35 cellular contexts compared by ENCODE assay signal in the genomic region with DNA sequence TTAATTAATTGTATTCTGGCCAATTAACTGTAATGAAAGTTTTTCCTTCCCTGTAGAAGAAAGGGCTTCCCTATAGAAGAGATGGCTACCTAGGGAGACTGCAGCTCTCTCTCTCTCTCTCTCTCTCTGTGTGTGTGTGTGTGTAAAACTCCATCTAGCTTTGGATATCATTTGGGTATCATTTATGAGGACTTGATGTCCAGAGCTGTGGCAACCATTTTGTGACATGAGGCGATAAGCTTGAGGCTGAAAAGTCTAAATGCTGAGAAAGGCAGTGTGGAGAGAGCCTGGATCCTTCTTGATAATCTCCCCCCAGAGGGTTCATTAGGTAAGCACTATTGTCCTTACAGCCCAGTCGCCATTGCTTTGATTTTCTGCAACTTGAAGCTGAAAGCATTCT. TPM values are rescaled to one million over a fixed set of nuclear protein-coding genes. Genes with fewer than 3 reads are reported as not detected.
"Had no signal": no experiment of that assay in that cellular context is flagged by ENCODE, and none has a peak within 500 bp of the region (broad histone marks: within the 10 kb centered on the region; RNA-seq: fewer than 3 reads in every experiment).

No MANE protein-coding gene starts in this region.

- H3K9me3 Mint-ChIP-seq: activated CD4-positive, alpha-beta memory T cell treated with anti-CD3 and anti-CD28 coated beads, Interleukin-2, amount 10 ng/mL, durations not matched to agents 7 days and 5 days; activated CD4-positive, alpha-beta T cell treated with anti-CD3 and anti-CD28 coated beads, Interleukin-2, amount 10 ng/mL, durations not matched to agents 24 days and 14 days; activated naive CD4-positive, alpha-beta T cell treated with anti-CD3 and anti-CD28 coated beads, Interleukin-2, amount 50 U/mL, for 24 hours; activated naive CD8-positive, alpha-beta T cell treated with anti-CD3 and anti-CD28 coated beads, Interleukin-2, amount 50 U/mL, for 24 hours; activated T-cell treated with anti-CD3 and anti-CD28 coated beads, Interleukin-2, amount 50 U/mL, for 4 hours; activated T-helper 17 cell treated with anti-CD3 and anti-CD28 coated beads, Interleukin-2, amount 50 U/mL, for 72 hours; mesothelial cell of epicardium; nephron progenitor cell; T-helper 1 cell treated with Interleukin-12 subunit alpha and Interleukin-12 subunit beta and Interleukin-4 antibody, amounts not matched to agents 30 μg/mL and 1 μg/mL, for 36 hours had no signal

- FAIRE-seq: pancreas, TTC549, urothelium cell line had no signal

- H3K27ac Mint-ChIP-seq: activated CD4-positive, alpha-beta memory T cell treated with anti-CD3 and anti-CD28 coated beads, Interleukin-2, amount 10 ng/mL, durations not matched to agents 7 days and 5 days; activated CD4-positive, alpha-beta T cell treated with anti-CD3 and anti-CD28 coated beads, Interleukin-2, amount 10 ng/mL, durations not matched to agents 24 days and 14 days; activated naive CD4-positive, alpha-beta T cell treated with anti-CD3 and anti-CD28 coated beads, Interleukin-2, amount 50 U/mL, for 24 hours; activated naive CD8-positive, alpha-beta T cell treated with anti-CD3 and anti-CD28 coated beads, Interleukin-2, amount 50 U/mL, for 24 hours; activated T-helper 17 cell treated with anti-CD3 and anti-CD28 coated beads, Interleukin-2, amount 50 U/mL, for 72 hours; naive B cell; nephron progenitor cell; T-helper 1 cell treated with Interleukin-12 subunit alpha and Interleukin-12 subunit beta and Interleukin-4 antibody, amounts not matched to agents 30 μg/mL and 1 μg/mL, for 36 hours had no signal

- H3K4me1 ChIP-seq: colonic mucosa, gastrocnemius medialis, pancreas, psoas muscle, sigmoid colon, testis had no signal

- H3K79me2 ChIP-seq: hepatocyte had no signal

- H3K9me3 ChIP-seq: colonic mucosa, gastrocnemius medialis, pancreas, psoas muscle, sigmoid colon, testis had no signal

- H3K36me3 ChIP-seq: colonic mucosa, gastrocnemius medialis, pancreas, sigmoid colon had no signal

- ATAC-seq: activated CD4-positive, CD25-positive, alpha-beta regulatory T cell treated with anti-CD3 and anti-CD28 coated beads, Interleukin-2, amount 50 U/mL, for 24 hours; activated naive CD8-positive, alpha-beta T cell treated with anti-CD3 and anti-CD28 coated beads, Interleukin-2, amount 50 U/mL, for 24 hours; activated T-cell treated with anti-CD3 and anti-CD28 coated beads, Interleukin-2, amount 50 U/mL, for 4 hours; activated T-helper 17 cell treated with anti-CD3 and anti-CD28 coated beads, Interleukin-2, amount 50 U/mL, for 72 hours; gastrocnemius medialis; left ventricle myocardium superior; pancreas; psoas muscle had no signal

- H3K27ac ChIP-seq: colonic mucosa, gastrocnemius medialis, hepatocyte, pancreas, psoas muscle, testis, VCaP had no signal

- DNase-seq: activated CD4-positive, alpha-beta memory T cell treated with anti-CD3 and anti-CD28 coated beads, Interleukin-2, amount 10 ng/mL, durations not matched to agents 7 days and 5 days; activated CD4-positive, alpha-beta T cell treated with anti-CD3 and anti-CD28 coated beads, Interleukin-2, amount 10 ng/mL, durations not matched to agents 24 days and 14 days; activated gamma-delta T cell treated with Interleukin-2 at 50 U/mL for 16 hours; activated naive CD8-positive, alpha-beta T cell treated with anti-CD3 and anti-CD28 coated beads, Interleukin-2, amount 50 U/mL, for 24 hours; activated T-cell treated with anti-CD3 and anti-CD28 coated beads, Interleukin-2, amount 50 U/mL, for 4 hours; amygdala; cerebellar nuclear complex; colonic mucosa; effector memory CD4-positive, alpha-beta T cell; gastrocnemius medialis; islet precursor cell; left ventricle myocardium superior; naive B cell; nephron progenitor cell; pancreas; psoas muscle; sigmoid colon; stimulated activated CD4-positive, alpha-beta T cell treated with anti-CD3 and anti-CD28 coated beads, Interleukin-1b, Interleukin-23, amount 100 ng/mL, for 48 hours; stimulated activated CD4-positive, alpha-beta T cell treated with anti-CD3 and anti-CD28 coated beads, Interleukin-4, amount 100 ng/mL, for 4 hours; stimulated activated naive CD4-positive, alpha-beta T cell; T-helper 9 cell; testis; trophoblast cell had no signal

- H3K4me3 ChIP-seq: colonic mucosa, gastrocnemius medialis, hepatocyte, pancreas, psoas muscle, sigmoid colon, smooth muscle cell, testis had no signal

- H3K27me3 ChIP-seq: colonic mucosa, gastrocnemius medialis, hepatocyte, pancreas, sigmoid colon, testis had no signal

- H2AFZ ChIP-seq: hepatocyte had no signal

- H3K4me1 Mint-ChIP-seq: activated CD4-positive, alpha-beta memory T cell treated with anti-CD3 and anti-CD28 coated beads, Interleukin-2, amount 10 ng/mL, durations not matched to agents 7 days and 5 days; activated CD4-positive, alpha-beta T cell treated with anti-CD3 and anti-CD28 coated beads, Interleukin-2, amount 10 ng/mL, durations not matched to agents 24 days and 14 days; activated naive CD4-positive, alpha-beta T cell treated with anti-CD3 and anti-CD28 coated beads, Interleukin-2, amount 50 U/mL, for 24 hours; activated naive CD8-positive, alpha-beta T cell treated with anti-CD3 and anti-CD28 coated beads, Interleukin-2, amount 50 U/mL, for 24 hours; activated T-helper 17 cell treated with anti-CD3 and anti-CD28 coated beads, Interleukin-2, amount 50 U/mL, for 72 hours; naive B cell had no signal

- H3K4me3 Mint-ChIP-seq: activated CD4-positive, alpha-beta memory T cell treated with anti-CD3 and anti-CD28 coated beads, Interleukin-2, amount 10 ng/mL, durations not matched to agents 7 days and 5 days; activated CD4-positive, alpha-beta T cell treated with anti-CD3 and anti-CD28 coated beads, Interleukin-2, amount 10 ng/mL, durations not matched to agents 24 days and 14 days; activated naive CD4-positive, alpha-beta T cell treated with anti-CD3 and anti-CD28 coated beads, Interleukin-2, amount 50 U/mL, for 24 hours; activated naive CD8-positive, alpha-beta T cell treated with anti-CD3 and anti-CD28 coated beads, Interleukin-2, amount 50 U/mL, for 24 hours; activated T-cell treated with anti-CD3 and anti-CD28 coated beads, Interleukin-2, amount 50 U/mL, for 4 hours; activated T-helper 17 cell treated with anti-CD3 and anti-CD28 coated beads, Interleukin-2, amount 50 U/mL, for 72 hours; mesothelial cell of epicardium; naive B cell; nephron progenitor cell; T-helper 1 cell treated with Interleukin-12 subunit alpha and Interleukin-12 subunit beta and Interleukin-4 antibody, amounts not matched to agents 30 μg/mL and 1 μg/mL, for 36 hours had no signal

- H3K4me2 ChIP-seq: hepatocyte, smooth muscle cell had no signal

- H3K36me3 Mint-ChIP-seq: activated naive CD4-positive, alpha-beta T cell treated with anti-CD3 and anti-CD28 coated beads, Interleukin-2, amount 50 U/mL, for 24 hours; mesothelial cell of epicardium; naive B cell had no signal

RNA-seq across cellular contexts. Expression of a gene that starts 30.7 kb away (rescaled TPM):
- total RNA-seq: activated CD4-positive, alpha-beta memory T cell treated with anti-CD3 and anti-CD28 coated beads, Interleukin-2, amount 10 ng/mL, durations not matched to agents 7 days and 5 days; activated CD4-positive, alpha-beta T cell treated with anti-CD3 and anti-CD28 coated beads, Interleukin-2, amount 10 ng/mL, durations not matched to agents 24 days and 14 days; dermis microvascular lymphatic vessel endothelial cell; lung microvascular endothelial cell; mesothelial cell of epicardium had no signal
- polyA plus RNA-seq: smooth muscle cell had no signal
